In genomic region chr12:121209629-121210572, GRCh38 we compare ENCODE assay signal across 1 cellular context.
TF ChIP-seq lines count a peak whose summit lies in the region.

A gene with protein sequence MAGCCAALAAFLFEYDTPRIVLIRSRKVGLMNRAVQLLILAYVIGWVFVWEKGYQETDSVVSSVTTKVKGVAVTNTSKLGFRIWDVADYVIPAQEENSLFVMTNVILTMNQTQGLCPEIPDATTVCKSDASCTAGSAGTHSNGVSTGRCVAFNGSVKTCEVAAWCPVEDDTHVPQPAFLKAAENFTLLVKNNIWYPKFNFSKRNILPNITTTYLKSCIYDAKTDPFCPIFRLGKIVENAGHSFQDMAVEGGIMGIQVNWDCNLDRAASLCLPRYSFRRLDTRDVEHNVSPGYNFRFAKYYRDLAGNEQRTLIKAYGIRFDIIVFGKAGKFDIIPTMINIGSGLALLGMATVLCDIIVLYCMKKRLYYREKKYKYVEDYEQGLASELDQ (plus strand): TSS chr12:121210129. CDS start chr12:121210165, 36 bp downstream.

TF ChIP-seq in K562, 482 proteins besides CTCF, POLR2A, EP300 and RAD21 (continued from another document and continues in another):
- TF ChIP-seq USF1 (CRISPR knock-in tag; IDR thresholded peaks at IDR 0.05) (peak; percentile 19; the same call in 1 of the 2 replicates), TARDBP (IDR thresholded peaks at IDR 0.05) (no peak), SUPT5H (IDR thresholded peaks at IDR 0.05) (peak; percentile 91), KAT2B (IDR thresholded peaks at IDR 0.05; ENCODE audit: low read depth, low read length) (peak; percentile 79), NKRF (IDR thresholded peaks at IDR 0.05; ENCODE audit: borderline replicate concordance) (no peak), ZBTB33 (CRISPR knock-in tag; IDR thresholded peaks at IDR 0.05) (peak; percentile 63), FOXA1 (IDR thresholded peaks at IDR 0.05; ENCODE audit: borderline replicate concordance) (no peak), POLR2B (IDR thresholded peaks at IDR 0.05; ENCODE audit: low read depth, partially characterized antibody) (peak; percentile 80), MCM2 (IDR thresholded peaks at IDR 0.05; ENCODE audit: low read depth) (no peak), ZNF75A (CRISPR knock-in tag; IDR thresholded peaks at IDR 0.05) (no peak), ZNF280B (CRISPR knock-in tag; IDR thresholded peaks at IDR 0.05) (no peak), COPS2 (conservative IDR thresholded peaks at IDR 0.05) (no peak), ZNF212 (CRISPR knock-in tag; IDR thresholded peaks at IDR 0.05) (no peak), ZBTB9 (CRISPR knock-in tag; IDR thresholded peaks at IDR 0.05) (peak; percentile 66; the same call in 1 of the 2 replicates), L3MBTL2 (IDR thresholded peaks at IDR 0.05) (peak; percentile 90), SAP30 (IDR thresholded peaks at IDR 0.05; ENCODE audit: borderline replicate concordance, insufficient read depth, low read depth, low read length, poor library complexity, severe bottlenecking) (no peak), POLR2G (IDR thresholded peaks at IDR 0.05; ENCODE audit: low read depth, low read length) (peak; percentile 100), CREB1 (IDR thresholded peaks at IDR 0.05) (peak; percentile 59; the same call in 1 of the 2 replicates), CREB1 (CRISPR knock-in tag; IDR thresholded peaks at IDR 0.05) (peak; percentile 81), TCF3 (CRISPR knock-in tag; IDR thresholded peaks at IDR 0.05) (no peak), FOXA3 (CRISPR knock-in tag; conservative IDR thresholded peaks at IDR 0.05 in 1 of 2, IDR thresholded peaks at IDR 0.05 in 1 of 2) (no peak), ZNF644 (tag; IDR thresholded peaks at IDR 0.05; ENCODE audit: low read depth) (no peak), ZNF311 (CRISPR knock-in tag; IDR thresholded peaks at IDR 0.05) (no peak), ZSCAN29 (IDR thresholded peaks at IDR 0.05) (no peak), THAP7 (CRISPR knock-in tag; IDR thresholded peaks at IDR 0.05) (peak; percentile 87), EGR1 (conservative IDR thresholded peaks at IDR 0.05) (peak; percentile 63), ZNF24 (IDR thresholded peaks at IDR 0.05) (no peak; the same call in 1 of the 2 replicates), CTBP1 (IDR thresholded peaks at IDR 0.05; ENCODE audit: borderline replicate concordance) (peak; percentile 94), ZNF780A (CRISPR knock-in tag; IDR thresholded peaks at IDR 0.05) (no peak), HES1 (IDR thresholded peaks at IDR 0.05; ENCODE audit: low read depth) (no peak), PRMT5 (CRISPR knock-in tag; IDR thresholded peaks at IDR 0.05) (0 out of 2 replicates have a peak, but pooled peaks have one; percentile 8), NR2C2 (CRISPR knock-in tag; IDR thresholded peaks at IDR 0.05) (peak; percentile 24; the same call in 1 of the 2 replicates), NR2C2 (tag; IDR thresholded peaks at IDR 0.05) (peak; percentile 89), SMARCE1 (IDR thresholded peaks at IDR 0.05) (peak; percentile 26; the same call in 1 of the 2 replicates), FUS (optimal IDR thresholded peaks at IDR 0.05; ENCODE audit: low read depth, low read length) (peak; percentile 71), MXI1 (IDR thresholded peaks at IDR 0.05; ENCODE audit: low read depth, low read length) (no peak), MCM3 (IDR thresholded peaks at IDR 0.05) (no peak), ZNF232 (CRISPR knock-in tag; IDR thresholded peaks at IDR 0.05) (0 out of 2 replicates have a peak, but pooled peaks have one; percentile 33), PHF20 (IDR thresholded peaks at IDR 0.05; ENCODE audit: partially characterized antibody) (peak; percentile 66), ZNF586 (CRISPR knock-in tag; conservative IDR thresholded peaks at IDR 0.05) (no peak), NR1H2 (CRISPR knock-in tag; IDR thresholded peaks at IDR 0.05) (peak; percentile 61)
- TF ChIP-seq, protein P1, sequence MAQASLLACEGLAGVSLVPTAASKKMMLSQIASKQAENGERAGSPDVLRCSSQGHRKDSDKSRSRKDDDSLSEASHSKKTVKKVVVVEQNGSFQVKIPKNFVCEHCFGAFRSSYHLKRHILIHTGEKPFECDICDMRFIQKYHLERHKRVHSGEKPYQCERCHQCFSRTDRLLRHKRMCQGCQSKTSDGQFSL (CRISPR knock-in tag; IDR thresholded peaks at IDR 0.05): peak; percentile 34
- TF ChIP-seq, protein P1 (tag; IDR thresholded peaks at IDR 0.05): peak in 1 of 2 experiments; percentile 48; a peak in 1 of 4 replicates
- TF ChIP-seq, protein P2, sequence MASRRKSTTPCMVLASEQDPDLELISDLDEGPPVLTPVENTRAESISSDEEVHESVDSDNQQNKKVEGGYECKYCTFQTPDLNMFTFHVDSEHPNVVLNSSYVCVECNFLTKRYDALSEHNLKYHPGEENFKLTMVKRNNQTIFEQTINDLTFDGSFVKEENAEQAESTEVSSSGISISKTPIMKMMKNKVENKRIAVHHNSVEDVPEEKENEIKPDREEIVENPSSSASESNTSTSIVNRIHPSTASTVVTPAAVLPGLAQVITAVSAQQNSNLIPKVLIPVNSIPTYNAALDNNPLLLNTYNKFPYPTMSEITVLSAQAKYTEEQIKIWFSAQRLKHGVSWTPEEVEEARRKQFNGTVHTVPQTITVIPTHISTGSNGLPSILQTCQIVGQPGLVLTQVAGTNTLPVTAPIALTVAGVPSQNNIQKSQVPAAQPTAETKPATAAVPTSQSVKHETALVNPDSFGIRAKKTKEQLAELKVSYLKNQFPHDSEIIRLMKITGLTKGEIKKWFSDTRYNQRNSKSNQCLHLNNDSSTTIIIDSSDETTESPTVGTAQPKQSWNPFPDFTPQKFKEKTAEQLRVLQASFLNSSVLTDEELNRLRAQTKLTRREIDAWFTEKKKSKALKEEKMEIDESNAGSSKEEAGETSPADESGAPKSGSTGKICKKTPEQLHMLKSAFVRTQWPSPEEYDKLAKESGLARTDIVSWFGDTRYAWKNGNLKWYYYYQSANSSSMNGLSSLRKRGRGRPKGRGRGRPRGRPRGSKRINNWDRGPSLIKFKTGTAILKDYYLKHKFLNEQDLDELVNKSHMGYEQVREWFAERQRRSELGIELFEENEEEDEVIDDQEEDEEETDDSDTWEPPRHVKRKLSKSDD (conservative IDR thresholded peaks at IDR 0.05; ENCODE audit: low read length): no peak
- TF ChIP-seq, protein P3, sequence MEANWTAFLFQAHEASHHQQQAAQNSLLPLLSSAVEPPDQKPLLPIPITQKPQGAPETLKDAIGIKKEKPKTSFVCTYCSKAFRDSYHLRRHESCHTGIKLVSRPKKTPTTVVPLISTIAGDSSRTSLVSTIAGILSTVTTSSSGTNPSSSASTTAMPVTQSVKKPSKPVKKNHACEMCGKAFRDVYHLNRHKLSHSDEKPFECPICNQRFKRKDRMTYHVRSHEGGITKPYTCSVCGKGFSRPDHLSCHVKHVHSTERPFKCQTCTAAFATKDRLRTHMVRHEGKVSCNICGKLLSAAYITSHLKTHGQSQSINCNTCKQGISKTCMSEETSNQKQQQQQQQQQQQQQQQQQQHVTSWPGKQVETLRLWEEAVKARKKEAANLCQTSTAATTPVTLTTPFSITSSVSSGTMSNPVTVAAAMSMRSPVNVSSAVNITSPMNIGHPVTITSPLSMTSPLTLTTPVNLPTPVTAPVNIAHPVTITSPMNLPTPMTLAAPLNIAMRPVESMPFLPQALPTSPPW (CRISPR knock-in tag; IDR thresholded peaks at IDR 0.05): peak; percentile 98
- TF ChIP-seq, protein P4, sequence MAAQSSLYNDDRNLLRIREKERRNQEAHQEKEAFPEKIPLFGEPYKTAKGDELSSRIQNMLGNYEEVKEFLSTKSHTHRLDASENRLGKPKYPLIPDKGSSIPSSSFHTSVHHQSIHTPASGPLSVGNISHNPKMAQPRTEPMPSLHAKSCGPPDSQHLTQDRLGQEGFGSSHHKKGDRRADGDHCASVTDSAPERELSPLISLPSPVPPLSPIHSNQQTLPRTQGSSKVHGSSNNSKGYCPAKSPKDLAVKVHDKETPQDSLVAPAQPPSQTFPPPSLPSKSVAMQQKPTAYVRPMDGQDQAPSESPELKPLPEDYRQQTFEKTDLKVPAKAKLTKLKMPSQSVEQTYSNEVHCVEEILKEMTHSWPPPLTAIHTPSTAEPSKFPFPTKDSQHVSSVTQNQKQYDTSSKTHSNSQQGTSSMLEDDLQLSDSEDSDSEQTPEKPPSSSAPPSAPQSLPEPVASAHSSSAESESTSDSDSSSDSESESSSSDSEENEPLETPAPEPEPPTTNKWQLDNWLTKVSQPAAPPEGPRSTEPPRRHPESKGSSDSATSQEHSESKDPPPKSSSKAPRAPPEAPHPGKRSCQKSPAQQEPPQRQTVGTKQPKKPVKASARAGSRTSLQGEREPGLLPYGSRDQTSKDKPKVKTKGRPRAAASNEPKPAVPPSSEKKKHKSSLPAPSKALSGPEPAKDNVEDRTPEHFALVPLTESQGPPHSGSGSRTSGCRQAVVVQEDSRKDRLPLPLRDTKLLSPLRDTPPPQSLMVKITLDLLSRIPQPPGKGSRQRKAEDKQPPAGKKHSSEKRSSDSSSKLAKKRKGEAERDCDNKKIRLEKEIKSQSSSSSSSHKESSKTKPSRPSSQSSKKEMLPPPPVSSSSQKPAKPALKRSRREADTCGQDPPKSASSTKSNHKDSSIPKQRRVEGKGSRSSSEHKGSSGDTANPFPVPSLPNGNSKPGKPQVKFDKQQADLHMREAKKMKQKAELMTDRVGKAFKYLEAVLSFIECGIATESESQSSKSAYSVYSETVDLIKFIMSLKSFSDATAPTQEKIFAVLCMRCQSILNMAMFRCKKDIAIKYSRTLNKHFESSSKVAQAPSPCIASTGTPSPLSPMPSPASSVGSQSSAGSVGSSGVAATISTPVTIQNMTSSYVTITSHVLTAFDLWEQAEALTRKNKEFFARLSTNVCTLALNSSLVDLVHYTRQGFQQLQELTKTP (IDR thresholded peaks at IDR 0.05; ENCODE audit: low read depth in 1 of 2, partially characterized antibody in 2 of 2): no peak
